In the genomic region with DNA sequence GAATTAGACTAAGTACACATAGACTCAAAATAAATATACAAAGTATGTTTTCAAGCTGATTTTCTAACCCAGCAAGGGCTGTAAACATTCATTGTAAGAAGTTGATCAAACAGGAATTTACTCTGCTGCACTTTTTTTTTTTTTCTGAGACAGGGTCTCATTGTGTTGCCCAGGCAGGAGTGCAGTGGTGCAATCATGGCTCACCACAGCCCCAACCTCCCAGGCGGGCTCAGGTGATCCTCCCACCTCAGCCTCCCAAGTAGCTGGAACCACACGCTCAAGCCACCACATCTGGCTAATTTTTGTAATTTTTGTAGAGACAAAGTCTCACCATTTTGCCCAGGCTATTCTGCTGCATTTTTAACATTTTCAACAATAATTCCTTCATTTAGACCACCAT, we compare ENCODE assay signal across 25 cellular contexts. TPM values are rescaled to one million over a fixed set of nuclear protein-coding genes. Genes with fewer than 3 reads are reported as not detected.
DNase-seq lines count a peak whose midpoint lies in the region; ATAC-seq, FAIRE-seq and TF ChIP-seq lines count a peak whose summit lies in the region.
"Had no signal": no experiment of that assay in that cellular context is flagged by ENCODE, and none has a peak within 500 bp of the region (broad histone marks: within the 10 kb centered on the region; RNA-seq: fewer than 3 reads in every experiment).

No MANE protein-coding gene starts in this region.

- DNase-seq in HepG2 (ENCODE audit: low spot score): peak; percentile 77
- DNase-seq in right lobe of liver: no peak
- DNase-seq in mesenteric fat pad (ENCODE audit: low spot score): peak; percentile 8
- DNase-seq in NCI-H748 (lab: John Stamatoyannopoulos, UW; ENCODE audit: unreplicated experiment): no peak
- DNase-seq in DMS 273 (lab: John Stamatoyannopoulos, UW; ENCODE audit: unreplicated experiment): no peak
- DNase-seq: AML-193; Caco-2; Calu3; CD4-positive, alpha-beta T cell; CD8-positive, alpha-beta T cell; DMS 273 treated with DMSO at 0.1 percent for 48 hours; DMS153; DMS53; DMS79; DND-41; EL; GDM1 had no signal

- POLR2A ChIA-PET in HepG2 (lab: Yijun Ruan, JAX): interaction anchor here (0.8 to 1.6 kb wide), 2 partner anchors 9 to 11 kb away, joined by 4 to 11 read pairs; a partner anchor contains a TSS

- H3K4me2 ChIP-seq in HepG2 (ENCODE audit: low read depth, low read length): no peak overlapping the region
- H3K4me2 ChIP-seq: A549; BLaER1 treated with 17β-estradiol and CSF1 and Interleukin-3, amounts not matched to agents 10 nM and 100 nM had no signal

- no peak overlapping the region for H2AFZ ChIP-seq in HepG2 (ENCODE audit: low read length)

- H3K9me3 ChIP-seq in HepG2 (ENCODE audit: low read length): no peaks in the 10 kb centered on the region
- no peaks in the 10 kb centered on the region for H3K9me3 ChIP-seq in right lobe of liver
- H3K9me3 ChIP-seq: A549; BLaER1 treated with 17β-estradiol and CSF1 and Interleukin-3, amounts not matched to agents 10 nM and 100 nM; Caco-2 had no signal

- H3K4me1 ChIP-seq in HepG2 (ENCODE audit: insufficient read depth, low read length) (peaks cover 28% of the 10 kb centered on the region), right lobe of liver (no peaks in the 10 kb centered on the region)
- H3K4me1 ChIP-seq: A549, Caco-2 had no signal

- intact Hi-C loops in HepG2 (cut with micrococcal nuclease; ENCODE audit: unreplicated experiment): no loop called here
- intact Hi-C loops in right lobe of liver (cut with DNase I): no loop called here

- H3K36me3 ChIP-seq in HepG2 (replicated peaks in 1 of 2; ENCODE audit: control insufficient read depth in 1 of 2, insufficient read depth in 2 of 2, low read length in 2 of 2): no peaks in the 10 kb centered on the region
- H3K36me3 ChIP-seq in right lobe of liver: no peaks in the 10 kb centered on the region

- TF ChIP-seq EP300 in HepG2 (IDR thresholded peaks at IDR 0.05; ENCODE audit: low read depth in 2 of 2, low read length in 2 of 2): no peak
- TF ChIP-seq EP300 in HepG2 (CRISPR knock-in tag; IDR thresholded peaks at IDR 0.05; ENCODE audit: borderline replicate concordance): no peak

- ATAC-seq in HepG2: peak; percentile 75
- no peak for ATAC-seq in right lobe of liver
- ATAC-seq: A549; CD8-positive, alpha-beta T cell; GM12878 had no signal

- no peak overlapping the region for H3K9ac ChIP-seq in HepG2 (ENCODE audit: insufficient read depth, low read depth, low read length)
- H3K9ac ChIP-seq: BLaER1 treated with 17β-estradiol and CSF1 and Interleukin-3, amounts not matched to agents 10 nM and 100 nM had no signal

- BruUV-seq in HepG2 (replicated peaks; lab: Mats Ljungman, UMichigan): no TSS peak

- in situ Hi-C loops in HepG2 (cut with HindIII; ENCODE audit: extremely low pct_ligation_motif_present, low pct_unique_long_range_greater_than_20kb): no loop called here

- TF ChIP-seq CTCF in HepG2 (CRISPR knock-in tag; IDR thresholded peaks at IDR 0.05) (no peak), right lobe of liver (IDR thresholded peaks at IDR 0.05) (no peak)

- no peak for FAIRE-seq in HepG2 (lab: Jason Lieb, UNC)
- FAIRE-seq: A549, D721Med, GM12878, GM12892, GM18507 had no signal

- H4K20me1 ChIP-seq in HepG2 (ENCODE audit: insufficient read depth, low read length): no peaks in the 10 kb centered on the region
- H4K20me1 ChIP-seq: BLaER1 treated with 17β-estradiol and CSF1 and Interleukin-3, amounts not matched to agents 10 nM and 100 nM had no signal

- H3K4me3 ChIP-seq in HepG2 (replicated peaks in 1 of 3; ENCODE audit: insufficient read depth in 1 of 3, low read depth in 2 of 3, low read length in 3 of 3) (no peak overlapping the region), right lobe of liver (no peak overlapping the region)
- H3K4me3 ChIP-seq: A549; BLaER1 treated with 17β-estradiol and CSF1 and Interleukin-3, amounts not matched to agents 10 nM and 100 nM; GM12878 had no signal

- H3K27ac ChIP-seq in HepG2 (ENCODE audit: extremely low read length, insufficient read depth, low read length): no peak overlapping the region
- H3K27ac ChIP-seq in right lobe of liver: no peak overlapping the region
- H3K27ac ChIP-seq: 22Rv1; A549; BLaER1 treated with 17β-estradiol and CSF1 and Interleukin-3, amounts not matched to agents 10 nM and 100 nM; C4-2B had no signal

- no peaks in the 10 kb centered on the region for H3K79me2 ChIP-seq in HepG2 (ENCODE audit: insufficient read depth, low read length)

- no peak for TF ChIP-seq POLR2A in HepG2 (IDR thresholded peaks at IDR 0.05; ENCODE audit: insufficient read depth in 1 of 2, low read depth in 2 of 2, low read length in 2 of 2)
- no peak for TF ChIP-seq POLR2A in right lobe of liver (IDR thresholded peaks at IDR 0.05)

- H3K27me3 ChIP-seq in HepG2 (ENCODE audit: control insufficient read depth in 1 of 2, insufficient read depth in 2 of 2, low read length in 2 of 2): no peaks in the 10 kb centered on the region
- no peaks in the 10 kb centered on the region for H3K27me3 ChIP-seq in right lobe of liver
- H3K27me3 ChIP-seq: BLaER1 treated with 17β-estradiol and CSF1 and Interleukin-3, amounts not matched to agents 10 nM and 100 nM had no signal

- WGBS in HepG2 (ENCODE audit: low lambda C conversion rate): 77% methylated on average over 2 of the region's 2 CpGs
- 93% methylated on average over 2 of the region's 2 CpGs for WGBS in right lobe of liver (ENCODE audit: insufficient coverage, low coverage, low lambda C conversion rate, missing lambda C conversion rate)

- TF ChIP-seq RAD21 in HepG2 (CRISPR knock-in tag; IDR thresholded peaks at IDR 0.05): no peak

- CTCF ChIA-PET in HepG2 (lab: Yijun Ruan, JAX; ENCODE audit: low intra/inter-chr PET ratio, low total read pairs): no interaction called here

RNA-seq across cellular contexts. Expression of a gene that starts 8.3 kb away (rescaled TPM):
- total RNA-seq in HepG2 (2016; rRNA removed; fragmentation: Illumina TruSeq; extraction: Trizol) (92.1 and 109 TPM in 2 replicates), right lobe of liver (10 to 100 TPM; 50.2 to 85.4 (median 66.3) TPM), mesenteric fat pad (282 TPM)
- total RNA-seq in HepG2 (2016; cell fraction: cytosol; rRNA removed; fragmentation: Illumina TruSeq; extraction: Trizol; ENCODE audit: low read depth): 30.7 and 32.1 TPM in 2 replicates
- total RNA-seq in HepG2 (2016; cell fraction: insoluble cytoplasmic fraction; rRNA removed; fragmentation: Illumina TruSeq; extraction: Trizol): 93.7 and 102 TPM in 2 replicates
- 40.1 and 45.4 TPM in 2 replicates for total RNA-seq in HepG2 (2016; cell fraction: membrane; rRNA removed; fragmentation: Illumina TruSeq; extraction: Trizol)
- 117 and 122 TPM in 2 replicates for total RNA-seq in HepG2 (2016; cell fraction: nucleus; rRNA removed; fragmentation: Illumina TruSeq; extraction: Trizol)
- 37.3 and 43.8 TPM in 2 replicates for polyA plus RNA-seq in HepG2 (2011; rRNA removed)
- 20.7 and 26.9 TPM in 2 replicates for polyA plus RNA-seq in HepG2 (2011; cell fraction: cytosol; rRNA removed)
- polyA plus RNA-seq in HepG2 (2011; cell fraction: nucleus; rRNA removed): 67.5 and 77.8 TPM in 2 replicates
- 46.4 and 55.2 TPM in 2 replicates for polyA plus RNA-seq in HepG2 (2012)
- 12.3 and 18.6 TPM in 2 replicates for polyA plus RNA-seq in HepG2 (2016; cell fraction: cytosol; fragmentation: Illumina TruSeq; extraction: Trizol; ENCODE audit: low read depth)
- 85.8 and 89.0 TPM in 2 replicates for polyA plus RNA-seq in HepG2 (2016; cell fraction: insoluble cytoplasmic fraction; fragmentation: Illumina TruSeq; extraction: Trizol; ENCODE audit: low read depth)
- polyA plus RNA-seq in HepG2 (2016; cell fraction: membrane; fragmentation: Illumina TruSeq; extraction: Trizol; ENCODE audit: low read depth): 27.6 and 32.5 TPM in 2 replicates
- polyA plus RNA-seq in HepG2 (2016; cell fraction: nucleus; fragmentation: Illumina TruSeq; extraction: Trizol; ENCODE audit: insufficient read depth, low read depth): 97.6 and 113 TPM in 2 replicates
- 26.0 and 106 TPM in 2 replicates for polyA minus RNA-seq in HepG2 (2011; rRNA and poly(A)+ RNA removed; ENCODE audit: low replicate concordance)
- 21.5 and 23.9 TPM in 2 replicates for polyA minus RNA-seq in HepG2 (2011; cell fraction: cytosol; rRNA and poly(A)+ RNA removed)
- 213 and 290 TPM in 2 replicates for polyA minus RNA-seq in HepG2 (2011; cell fraction: nucleus; rRNA and poly(A)+ RNA removed)

RNA-seq across cellular contexts. Expression of a gene that starts 35.8 kb away (rescaled TPM):
- total RNA-seq in HepG2 (2016; rRNA removed; fragmentation: Illumina TruSeq; extraction: Trizol) (159 and 209 TPM in 2 replicates), right lobe of liver (10 to 100 TPM; 44.5 to 63.9 (median 48.7) TPM), mesenteric fat pad (83.2 TPM)
- total RNA-seq in HepG2 (2016; cell fraction: cytosol; rRNA removed; fragmentation: Illumina TruSeq; extraction: Trizol; ENCODE audit: low read depth): 56.0 and 58.0 TPM in 2 replicates
- 164 and 215 TPM in 2 replicates for total RNA-seq in HepG2 (2016; cell fraction: insoluble cytoplasmic fraction; rRNA removed; fragmentation: Illumina TruSeq; extraction: Trizol)
- total RNA-seq in HepG2 (2016; cell fraction: membrane; rRNA removed; fragmentation: Illumina TruSeq; extraction: Trizol): 60.5 and 64.6 TPM in 2 replicates
- 55.8 and 67.5 TPM in 2 replicates for total RNA-seq in HepG2 (2016; cell fraction: nucleus; rRNA removed; fragmentation: Illumina TruSeq; extraction: Trizol)
- polyA plus RNA-seq in HepG2 (2011; rRNA removed): 34.2 and 50.7 TPM in 2 replicates
- 25.8 and 33.0 TPM in 2 replicates for polyA plus RNA-seq in HepG2 (2011; cell fraction: cytosol; rRNA removed)
- 5.1 and 8.3 TPM in 2 replicates for polyA plus RNA-seq in HepG2 (2011; cell fraction: nucleus; rRNA removed)
- polyA plus RNA-seq in HepG2 (2012): 55.8 and 87.1 TPM in 2 replicates
- polyA plus RNA-seq in HepG2 (2016; cell fraction: cytosol; fragmentation: Illumina TruSeq; extraction: Trizol; ENCODE audit: low read depth): 51.9 and 59.2 TPM in 2 replicates
- 176 and 191 TPM in 2 replicates for polyA plus RNA-seq in HepG2 (2016; cell fraction: insoluble cytoplasmic fraction; fragmentation: Illumina TruSeq; extraction: Trizol; ENCODE audit: low read depth)
- polyA plus RNA-seq in HepG2 (2016; cell fraction: membrane; fragmentation: Illumina TruSeq; extraction: Trizol; ENCODE audit: low read depth): 52.6 and 60.1 TPM in 2 replicates
- 76.4 and 93.0 TPM in 2 replicates for polyA plus RNA-seq in HepG2 (2016; cell fraction: nucleus; fragmentation: Illumina TruSeq; extraction: Trizol; ENCODE audit: insufficient read depth, low read depth)
- polyA minus RNA-seq in HepG2 (2011; rRNA and poly(A)+ RNA removed; ENCODE audit: low replicate concordance): 3.1 and 3.5 TPM in 2 replicates
- 7.5 and 14.3 TPM in 2 replicates for polyA minus RNA-seq in HepG2 (2011; cell fraction: cytosol; rRNA and poly(A)+ RNA removed)
- 5.8 and 7.6 TPM in 2 replicates for polyA minus RNA-seq in HepG2 (2011; cell fraction: nucleus; rRNA and poly(A)+ RNA removed)

RNA-seq across cellular contexts. Expression of a gene that starts 36.2 kb away (rescaled TPM):
- total RNA-seq in HepG2 (2016; rRNA removed; fragmentation: Illumina TruSeq; extraction: Trizol): 13.9 and 21.5 TPM in 2 replicates
- 10.8 and 15.2 TPM in 2 replicates for total RNA-seq in HepG2 (2016; cell fraction: cytosol; rRNA removed; fragmentation: Illumina TruSeq; extraction: Trizol; ENCODE audit: low read depth)
- 12.3 and 19.7 TPM in 2 replicates for total RNA-seq in HepG2 (2016; cell fraction: insoluble cytoplasmic fraction; rRNA removed; fragmentation: Illumina TruSeq; extraction: Trizol)
- total RNA-seq in HepG2 (2016; cell fraction: membrane; rRNA removed; fragmentation: Illumina TruSeq; extraction: Trizol): 6.7 and 8.6 TPM in 2 replicates
- total RNA-seq in HepG2 (2016; cell fraction: nucleus; rRNA removed; fragmentation: Illumina TruSeq; extraction: Trizol): 21.7 and 22.1 TPM in 2 replicates
- polyA plus RNA-seq in HepG2 (2011; rRNA removed): 4.2 and 4.7 TPM in 2 replicates
- 1.4 and 1.9 TPM in 2 replicates for polyA plus RNA-seq in HepG2 (2011; cell fraction: cytosol; rRNA removed)
- polyA plus RNA-seq in HepG2 (2011; cell fraction: nucleus; rRNA removed): 5.6 and 7.8 TPM in 2 replicates
- 4.6 and 5.7 TPM in 2 replicates for polyA plus RNA-seq in HepG2 (2012)
- polyA plus RNA-seq in HepG2 (2016; cell fraction: cytosol; fragmentation: Illumina TruSeq; extraction: Trizol; ENCODE audit: low read depth): 0.23 and 0.41 TPM in 2 replicates
- 6.3 and 6.9 TPM in 2 replicates for polyA plus RNA-seq in HepG2 (2016; cell fraction: insoluble cytoplasmic fraction; fragmentation: Illumina TruSeq; extraction: Trizol; ENCODE audit: low read depth)
- 1.8 TPM in 2 replicates for polyA plus RNA-seq in HepG2 (2016; cell fraction: membrane; fragmentation: Illumina TruSeq; extraction: Trizol; ENCODE audit: low read depth)
- 14.7 and 15.8 TPM in 2 replicates for polyA plus RNA-seq in HepG2 (2016; cell fraction: nucleus; fragmentation: Illumina TruSeq; extraction: Trizol; ENCODE audit: insufficient read depth, low read depth)
- polyA minus RNA-seq in HepG2 (2011; rRNA and poly(A)+ RNA removed; ENCODE audit: low replicate concordance): 7.4 and 8.7 TPM in 2 replicates
- polyA minus RNA-seq in HepG2 (2011; cell fraction: cytosol; rRNA and poly(A)+ RNA removed): 4.7 and 4.9 TPM in 2 replicates
- polyA minus RNA-seq in HepG2 (2011; cell fraction: nucleus; rRNA and poly(A)+ RNA removed): 58.8 and 59.6 TPM in 2 replicates
- total RNA-seq in right lobe of liver: 10 to 100 TPM in 3 of 6 experiments, 1 to 10 TPM in 3; 5.5 to 14.0 (median 10.3) TPM
- total RNA-seq in mesenteric fat pad: 31.5 TPM

Comparison
In these comparisons a context has a peak if more than half of its experiments do, and no peak if none do; other contexts are left out.
1. DNase-seq: peak in HepG2 (single experiment) and mesenteric fat pad (single experiment); none in right lobe of liver (0 of 3), NCI-H748 (single experiment) and DMS 273 (single experiment).